Comparison of ENCODE assay signal across 1 cellular context in the genomic region with DNA sequence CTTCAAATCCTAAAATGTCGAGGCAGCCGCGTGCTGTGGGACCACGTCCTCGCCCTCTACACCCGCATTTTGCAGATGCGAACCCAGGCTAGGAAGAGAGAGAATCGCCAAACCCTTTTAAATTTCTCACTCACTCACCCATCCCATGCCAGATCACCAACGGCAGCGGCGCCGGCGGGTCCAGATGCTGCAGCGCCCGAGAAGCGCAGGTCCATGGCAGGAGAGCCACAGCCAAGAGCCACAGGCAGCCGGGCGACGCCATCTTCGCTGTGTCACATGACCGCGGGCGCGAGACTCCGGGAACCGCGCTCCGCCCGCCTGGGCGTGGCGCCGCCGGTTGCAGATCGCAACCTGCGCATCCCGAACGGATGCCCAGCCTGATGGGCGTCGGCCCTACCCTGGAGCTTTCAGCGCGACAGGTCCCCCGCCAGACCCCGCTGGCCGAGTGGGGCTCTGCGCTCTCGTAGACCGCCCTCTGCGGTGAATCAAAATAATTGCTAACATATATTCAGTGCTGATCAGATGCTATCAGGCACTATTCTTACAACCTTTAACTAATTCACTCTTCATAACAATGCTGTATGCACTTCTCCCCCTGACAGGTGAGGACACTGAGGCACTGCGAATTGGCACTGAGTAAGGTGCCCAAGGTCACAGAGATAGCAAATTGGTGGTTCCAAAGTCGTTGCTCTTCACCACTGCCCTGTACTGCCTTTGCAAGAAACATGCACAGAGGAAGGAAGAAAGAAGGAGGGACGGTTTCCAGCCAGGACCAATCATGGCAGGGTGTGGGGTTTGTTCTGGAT.
TF ChIP-seq lines count a peak whose summit lies in the region.

A gene (minus strand): TSS at position 276 of the 806 bp plus-strand sequence. CDS start 14 bp downstream, at position 262.

TF ChIP-seq in A549, 52 proteins besides CTCF, POLR2A, EP300 and RAD21 (continued from another document):
- TF ChIP-seq EHF (CRISPR knock-in tag; IDR thresholded peaks at IDR 0.05) (0 out of 2 replicates have a peak, but pooled peaks have one; percentile 47), CBX8 (IDR thresholded peaks at IDR 0.05) (no peak), NPAS2 (CRISPR knock-in tag; IDR thresholded peaks at IDR 0.05; ENCODE audit: borderline replicate concordance) (no peak), SMC3 (IDR thresholded peaks at IDR 0.05) (no peak), FOSB (CRISPR knock-in tag; IDR thresholded peaks at IDR 0.05) (no peak), ZFP36 (IDR thresholded peaks at IDR 0.05; ENCODE audit: borderline replicate concordance, partially characterized antibody) (no peak), HOXB5 (CRISPR knock-in tag; IDR thresholded peaks at IDR 0.05) (0 out of 2 replicates have a peak, but pooled peaks have one; percentile 58), MAFK (IDR thresholded peaks at IDR 0.05; ENCODE audit: partially characterized antibody) (no peak), CBX2 (IDR thresholded peaks at IDR 0.05; ENCODE audit: borderline replicate concordance, low read depth) (no peak), ESRRA (IDR thresholded peaks at IDR 0.05; ENCODE audit: borderline replicate concordance, low read length) (no peak), BHLHE40 (IDR thresholded peaks at IDR 0.05; ENCODE audit: low read depth, low read length) (no peak), NFE2L2 (conservative IDR thresholded peaks at IDR 0.05; ENCODE audit: low read length) (no peak), GATA3 (IDR thresholded peaks at IDR 0.05; ENCODE audit: borderline replicate concordance) (peak; percentile 22; the same call in 1 of the 2 replicates), KDM1A (IDR thresholded peaks at IDR 0.05; ENCODE audit: low read depth) (no peak), RNF2 (IDR thresholded peaks at IDR 0.05; ENCODE audit: borderline replicate concordance, low read depth) (no peak), HOXA7 (CRISPR knock-in tag; IDR thresholded peaks at IDR 0.05) (no peak), TFCP2L1 (CRISPR knock-in tag; IDR thresholded peaks at IDR 0.05) (no peak), EHMT2 (IDR thresholded peaks at IDR 0.05; ENCODE audit: low read depth) (no peak)
- TF ChIP-seq, protein P1, sequence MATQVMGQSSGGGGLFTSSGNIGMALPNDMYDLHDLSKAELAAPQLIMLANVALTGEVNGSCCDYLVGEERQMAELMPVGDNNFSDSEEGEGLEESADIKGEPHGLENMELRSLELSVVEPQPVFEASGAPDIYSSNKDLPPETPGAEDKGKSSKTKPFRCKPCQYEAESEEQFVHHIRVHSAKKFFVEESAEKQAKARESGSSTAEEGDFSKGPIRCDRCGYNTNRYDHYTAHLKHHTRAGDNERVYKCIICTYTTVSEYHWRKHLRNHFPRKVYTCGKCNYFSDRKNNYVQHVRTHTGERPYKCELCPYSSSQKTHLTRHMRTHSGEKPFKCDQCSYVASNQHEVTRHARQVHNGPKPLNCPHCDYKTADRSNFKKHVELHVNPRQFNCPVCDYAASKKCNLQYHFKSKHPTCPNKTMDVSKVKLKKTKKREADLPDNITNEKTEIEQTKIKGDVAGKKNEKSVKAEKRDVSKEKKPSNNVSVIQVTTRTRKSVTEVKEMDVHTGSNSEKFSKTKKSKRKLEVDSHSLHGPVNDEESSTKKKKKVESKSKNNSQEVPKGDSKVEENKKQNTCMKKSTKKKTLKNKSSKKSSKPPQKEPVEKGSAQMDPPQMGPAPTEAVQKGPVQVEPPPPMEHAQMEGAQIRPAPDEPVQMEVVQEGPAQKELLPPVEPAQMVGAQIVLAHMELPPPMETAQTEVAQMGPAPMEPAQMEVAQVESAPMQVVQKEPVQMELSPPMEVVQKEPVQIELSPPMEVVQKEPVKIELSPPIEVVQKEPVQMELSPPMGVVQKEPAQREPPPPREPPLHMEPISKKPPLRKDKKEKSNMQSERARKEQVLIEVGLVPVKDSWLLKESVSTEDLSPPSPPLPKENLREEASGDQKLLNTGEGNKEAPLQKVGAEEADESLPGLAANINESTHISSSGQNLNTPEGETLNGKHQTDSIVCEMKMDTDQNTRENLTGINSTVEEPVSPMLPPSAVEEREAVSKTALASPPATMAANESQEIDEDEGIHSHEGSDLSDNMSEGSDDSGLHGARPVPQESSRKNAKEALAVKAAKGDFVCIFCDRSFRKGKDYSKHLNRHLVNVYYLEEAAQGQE (IDR thresholded peaks at IDR 0.05) = no peak
- TF ChIP-seq, protein P2, sequence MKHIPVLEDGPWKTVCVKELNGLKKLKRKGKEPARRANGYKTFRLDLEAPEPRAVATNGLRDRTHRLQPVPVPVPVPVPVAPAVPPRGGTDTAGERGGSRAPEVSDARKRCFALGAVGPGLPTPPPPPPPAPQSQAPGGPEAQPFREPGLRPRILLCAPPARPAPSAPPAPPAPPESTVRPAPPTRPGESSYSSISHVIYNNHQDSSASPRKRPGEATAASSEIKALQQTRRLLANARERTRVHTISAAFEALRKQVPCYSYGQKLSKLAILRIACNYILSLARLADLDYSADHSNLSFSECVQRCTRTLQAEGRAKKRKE (CRISPR knock-in tag; IDR thresholded peaks at IDR 0.05; ENCODE audit: low read depth) = 0 out of 2 replicates have a peak, but pooled peaks have one; percentile 29
- TF ChIP-seq, protein P3, sequence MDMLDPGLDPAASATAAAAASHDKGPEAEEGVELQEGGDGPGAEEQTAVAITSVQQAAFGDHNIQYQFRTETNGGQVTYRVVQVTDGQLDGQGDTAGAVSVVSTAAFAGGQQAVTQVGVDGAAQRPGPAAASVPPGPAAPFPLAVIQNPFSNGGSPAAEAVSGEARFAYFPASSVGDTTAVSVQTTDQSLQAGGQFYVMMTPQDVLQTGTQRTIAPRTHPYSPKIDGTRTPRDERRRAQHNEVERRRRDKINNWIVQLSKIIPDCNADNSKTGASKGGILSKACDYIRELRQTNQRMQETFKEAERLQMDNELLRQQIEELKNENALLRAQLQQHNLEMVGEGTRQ (IDR thresholded peaks at IDR 0.05) = peak; percentile 86
- TF ChIP-seq, protein P4, sequence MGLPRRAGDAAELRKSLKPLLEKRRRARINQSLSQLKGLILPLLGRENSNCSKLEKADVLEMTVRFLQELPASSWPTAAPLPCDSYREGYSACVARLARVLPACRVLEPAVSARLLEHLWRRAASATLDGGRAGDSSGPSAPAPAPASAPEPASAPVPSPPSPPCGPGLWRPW (IDR thresholded peaks at IDR 0.05) = no peak
- TF ChIP-seq, protein P5, sequence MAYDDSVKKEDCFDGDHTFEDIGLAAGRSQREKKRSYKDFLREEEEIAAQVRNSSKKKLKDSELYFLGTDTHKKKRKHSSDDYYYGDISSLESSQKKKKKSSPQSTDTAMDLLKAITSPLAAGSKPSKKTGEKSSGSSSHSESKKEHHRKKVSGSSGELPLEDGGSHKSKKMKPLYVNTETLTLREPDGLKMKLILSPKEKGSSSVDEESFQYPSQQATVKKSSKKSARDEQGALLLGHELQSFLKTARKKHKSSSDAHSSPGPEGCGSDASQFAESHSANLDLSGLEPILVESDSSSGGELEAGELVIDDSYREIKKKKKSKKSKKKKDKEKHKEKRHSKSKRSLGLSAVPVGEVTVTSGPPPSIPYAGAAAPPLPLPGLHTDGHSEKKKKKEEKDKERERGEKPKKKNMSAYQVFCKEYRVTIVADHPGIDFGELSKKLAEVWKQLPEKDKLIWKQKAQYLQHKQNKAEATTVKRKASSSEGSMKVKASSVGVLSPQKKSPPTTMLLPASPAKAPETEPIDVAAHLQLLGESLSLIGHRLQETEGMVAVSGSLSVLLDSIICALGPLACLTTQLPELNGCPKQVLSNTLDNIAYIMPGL (CRISPR knock-in tag; IDR thresholded peaks at IDR 0.05; ENCODE audit: borderline replicate concordance) = no peak
